Comparison of ENCODE assay signal across 7 cellular contexts in genomic region chr3:117932441-117932840, GRCh38.
"Had no signal": no experiment of that assay in that cellular context is flagged by ENCODE, and none has a peak within 500 bp of the region (broad histone marks: within the 10 kb centered on the region; RNA-seq: fewer than 3 reads in every experiment).

No MANE protein-coding gene starts in this region.

- ATAC-seq: HCT116 had no signal

- H3K9me3 ChIP-seq: HAP-1 had no signal

- H3K4me3 ChIP-seq: GM23248, HAP-1 had no signal

- H3K4me1 ChIP-seq: HAP-1 had no signal

- H3K36me3 ChIP-seq: HAP-1 had no signal

- H3K9ac ChIP-seq: GM23248 had no signal

- DNase-seq: GM23248, GOT3, H7, HFFc6, IMR-90 had no signal
